ENCODE assay signal across 1 cellular context in the genomic region with DNA sequence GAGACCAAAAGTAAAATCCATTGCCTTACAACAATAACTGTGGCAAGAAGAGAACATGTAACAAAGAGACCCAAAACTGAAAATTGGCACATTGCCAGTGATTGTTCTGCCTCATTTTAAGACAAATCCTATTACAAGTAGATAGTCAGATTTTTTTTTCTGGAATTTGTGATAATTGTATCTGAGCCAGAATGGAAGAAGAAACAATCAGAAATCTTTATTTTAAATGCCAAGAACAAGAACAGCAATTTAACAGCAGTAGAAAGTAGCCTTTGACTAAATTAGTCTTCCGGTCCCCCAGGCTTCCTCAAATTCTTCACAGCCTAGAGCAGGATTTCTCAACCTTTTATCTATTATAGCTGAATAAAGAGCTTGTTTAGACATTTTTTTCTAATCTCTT.
TF ChIP-seq lines count a peak whose summit lies in the region.

No MANE protein-coding gene starts in this region.

TF ChIP-seq in SK-N-SH treated with all-trans-retinoic acid at 6 μM for 48 hours, 23 proteins besides CTCF, POLR2A, EP300 and RAD21 (continued from another document):
- TF ChIP-seq PATZ1 (CRISPR knock-in tag; IDR thresholded peaks at IDR 0.05; ENCODE audit: borderline replicate concordance) (no peak), ESRRG (CRISPR knock-in tag; IDR thresholded peaks at IDR 0.05) (no peak), ZNF70 (CRISPR knock-in tag; IDR thresholded peaks at IDR 0.05) (no peak), GLIS3 (CRISPR knock-in tag; IDR thresholded peaks at IDR 0.05) (no peak), SNAI2 (CRISPR knock-in tag; IDR thresholded peaks at IDR 0.05) (no peak), CSRNP3 (CRISPR knock-in tag; IDR thresholded peaks at IDR 0.05) (no peak), RARB (CRISPR knock-in tag; IDR thresholded peaks at IDR 0.05) (no peak), CSDC2 (CRISPR knock-in tag; IDR thresholded peaks at IDR 0.05) (no peak), TCF4 (CRISPR knock-in tag; IDR thresholded peaks at IDR 0.05; ENCODE audit: borderline replicate concordance) (no peak), BACH2 (CRISPR knock-in tag; IDR thresholded peaks at IDR 0.05; ENCODE audit: borderline replicate concordance) (no peak)
